ENCODE assay signal across 16 cellular contexts in the genomic region with DNA sequence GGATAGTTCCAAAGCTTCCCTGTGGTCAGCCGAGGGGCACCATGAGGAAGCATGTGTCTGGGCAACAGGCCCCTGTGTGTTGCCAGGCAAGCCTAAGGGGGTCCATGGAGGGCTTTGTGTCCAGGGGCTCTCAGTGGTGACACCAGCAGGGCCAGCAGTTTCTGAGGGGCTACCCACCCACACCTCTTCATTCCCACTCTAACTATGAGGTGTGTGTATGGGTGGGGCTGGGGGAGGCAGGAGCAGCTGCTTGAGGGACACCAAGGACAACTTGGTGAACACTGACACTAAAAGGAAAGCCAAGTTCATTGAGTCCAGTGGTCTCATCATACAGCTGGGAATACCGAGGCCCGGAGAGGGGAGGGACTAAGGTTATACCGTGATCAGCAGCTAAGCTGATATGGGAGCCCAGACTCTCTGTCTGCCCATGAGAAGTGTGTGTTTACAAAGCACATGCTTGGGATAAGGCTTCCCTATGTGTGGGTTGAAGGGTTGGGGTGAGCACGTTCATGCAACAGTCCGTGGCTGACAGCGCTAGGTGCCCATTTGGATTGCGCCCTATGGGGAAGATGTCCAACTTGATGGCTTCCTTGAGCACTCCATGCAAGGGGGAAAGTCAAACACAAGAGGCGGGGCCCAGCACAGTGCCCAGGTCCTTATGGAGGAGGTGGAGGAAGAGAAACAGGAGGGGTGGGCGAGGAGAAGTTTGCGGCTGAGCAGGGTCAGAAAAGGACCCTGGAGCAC. TPM values are rescaled to one million over a fixed set of nuclear protein-coding genes. Genes with fewer than 3 reads are reported as not detected.
DNase-seq lines count a peak whose midpoint lies in the region; TF ChIP-seq lines count a peak whose summit lies in the region.
"Had no signal": no experiment of that assay in that cellular context is flagged by ENCODE, and none has a peak within 500 bp of the region (broad histone marks: within the 10 kb centered on the region; RNA-seq: fewer than 3 reads in every experiment).

No MANE protein-coding gene starts in this region.

- no peak overlapping the region for H3K4me3 Mint-ChIP-seq in neural progenitor cell
- H3K4me3 Mint-ChIP-seq: CD14-positive monocyte; CD8-positive, alpha-beta T cell had no signal

- peak overlapping the region; percentile 59 for H3K27ac Mint-ChIP-seq in neural progenitor cell
- H3K27ac Mint-ChIP-seq: CD8-positive, alpha-beta T cell had no signal

- peaks cover 3% of the 10 kb centered on the region for H3K9me3 Mint-ChIP-seq in neural progenitor cell
- H3K9me3 Mint-ChIP-seq: CD8-positive, alpha-beta T cell had no signal

- peaks cover 15% of the 10 kb centered on the region for H3K27me3 Mint-ChIP-seq in neural progenitor cell (ENCODE audit: insufficient read depth, low read depth)

- peaks cover 8% of the 10 kb centered on the region for H3K9me3 ChIP-seq in BLaER1
- no peaks in the 10 kb centered on the region for H3K9me3 ChIP-seq in WERI-Rb-1 (ENCODE audit: severe bottlenecking)
- no peaks in the 10 kb centered on the region for H3K9me3 ChIP-seq in neural progenitor cell (ENCODE audit: low read depth)
- peaks cover 0 to 5% (median 0%) of the 10 kb centered on the region in 8 donors for H3K9me3 ChIP-seq in spleen
- no peaks in the 10 kb centered on the region for H3K9me3 ChIP-seq in effector memory CD4-positive, alpha-beta T cell (ENCODE audit: control insufficient read depth, low read length)
- H3K9me3 ChIP-seq: BE2C had no signal

- H3K27me3 ChIP-seq in BLaER1 = no peaks in the 10 kb centered on the region
- H3K27me3 ChIP-seq in WERI-Rb-1 (ENCODE audit: insufficient read depth, low read depth, severe bottlenecking) = no peaks in the 10 kb centered on the region
- peaks cover 12% of the 10 kb centered on the region for H3K27me3 ChIP-seq in neural progenitor cell
- H3K27me3 ChIP-seq in spleen (replicated peaks in 1 of 7) = no peaks in the 10 kb centered on the region
- H3K27me3 ChIP-seq in effector memory CD4-positive, alpha-beta T cell (replicated peaks; ENCODE audit: control insufficient read depth, insufficient read depth, low read length, poor library complexity, severe bottlenecking) = no peaks in the 10 kb centered on the region
- H3K27me3 ChIP-seq: BE2C had no signal

- TF ChIP-seq CTCF in WERI-Rb-1 (IDR thresholded peaks at IDR 0.05; ENCODE audit: low read depth, low read length) = no peak
- no peak for TF ChIP-seq CTCF in neural progenitor cell (IDR thresholded peaks at IDR 0.05)
- TF ChIP-seq CTCF in spleen (IDR thresholded peaks at IDR 0.05 in 8 of 11, conservative IDR thresholded peaks at IDR 0.05 in 3 of 11) = no peak

- H4K20me1 ChIP-seq in BLaER1 (no peaks in the 10 kb centered on the region), neural progenitor cell (ENCODE audit: low read depth) (peaks cover 15% of the 10 kb centered on the region)

- peaks cover 25% of the 10 kb centered on the region for H3F3A ChIP-seq in neural progenitor cell (ENCODE audit: low read depth)

- H3K4me3 ChIP-seq in BLaER1 (no peak overlapping the region), WERI-Rb-1 (ENCODE audit: low read depth, low read length) (no peak overlapping the region), neural progenitor cell (no peak overlapping the region), spleen (no peak overlapping the region)
- H3K4me3 ChIP-seq in effector memory CD4-positive, alpha-beta T cell (ENCODE audit: insufficient read depth, low read depth, low read length, poor library complexity, severe bottlenecking) = no peak overlapping the region
- H3K4me3 ChIP-seq: GM23248 had no signal

- intact Hi-C loops in spleen (cut with DNase I; ENCODE audit: low total_unique reads) = no loop called here

- H3K27ac ChIP-seq in BLaER1 (0 out of 2 replicates have a peak overlapping the region, but pooled peaks have one; percentile 3), WERI-Rb-1 (peak overlapping the region; percentile 84), neural progenitor cell (no peak overlapping the region), spleen (no peak overlapping the region)
- no peak overlapping the region for H3K27ac ChIP-seq in effector memory CD4-positive, alpha-beta T cell (ENCODE audit: insufficient read depth, low read length, poor library complexity, severe bottlenecking)
- H3K27ac ChIP-seq: GM23248 had no signal

- H3K4me1 ChIP-seq in BLaER1 = peaks cover 60% of the 10 kb centered on the region
- peaks cover 30% of the 10 kb centered on the region for H3K4me1 ChIP-seq in neural progenitor cell
- H3K4me1 ChIP-seq in spleen = peaks cover 0 to 32% (median 15%) of the 10 kb centered on the region in 6 donors
- no peaks in the 10 kb centered on the region for H3K4me1 ChIP-seq in effector memory CD4-positive, alpha-beta T cell (ENCODE audit: control insufficient read depth, insufficient read depth, low read length, poor library complexity, severe bottlenecking)

- WGBS in spleen, 5 donors = 91 to 96% (median 93%) methylated on average over 11 of the region's 11 CpGs

- DNase-seq in WERI-Rb-1 (no peak), neural progenitor cell (ENCODE audit: low spot score) (no peak), spleen (peak; percentile 52), iPS-NIHi7 (ENCODE audit: extremely low spot score) (no peak), epidermal melanocyte (ENCODE audit: insufficient read length, low spot score) (no peak)
- no peak for DNase-seq in effector memory CD4-positive, alpha-beta T cell
- DNase-seq: BE2C; CD8-positive, alpha-beta T cell; COR-L47; DMS153; DMS79 treated with DMSO at 0.1 percent for 48 hours; EL; GM23248 had no signal

- no peaks in the 10 kb centered on the region for H3K36me3 ChIP-seq in BLaER1
- H3K36me3 ChIP-seq in WERI-Rb-1 = no peaks in the 10 kb centered on the region
- no peaks in the 10 kb centered on the region for H3K36me3 ChIP-seq in neural progenitor cell
- no peaks in the 10 kb centered on the region for H3K36me3 ChIP-seq in spleen
- H3K36me3 ChIP-seq in effector memory CD4-positive, alpha-beta T cell (ENCODE audit: control insufficient read depth, insufficient read depth, low read length) = no peaks in the 10 kb centered on the region
- H3K36me3 ChIP-seq: BE2C had no signal

- TF ChIP-seq POLR2A in spleen (IDR thresholded peaks at IDR 0.05) = no peak

- H3K9ac ChIP-seq in BLaER1 (no peak overlapping the region), neural progenitor cell (no peak overlapping the region)
- H3K9ac ChIP-seq: GM23248 had no signal

- no peaks in the 10 kb centered on the region for H3K79me2 ChIP-seq in neural progenitor cell (ENCODE audit: low read depth)

- peaks cover 40% of the 10 kb centered on the region for H3K4me1 Mint-ChIP-seq in neural progenitor cell

- no peak overlapping the region for H2AFZ ChIP-seq in neural progenitor cell (replicated peaks)
- H2AFZ ChIP-seq: GM23248 had no signal

- H3K4me2 ChIP-seq in BLaER1 (peak overlapping the region; percentile 10; the same call in 1 of the 2 replicates), neural progenitor cell (no peak overlapping the region)

- H3K36me3 Mint-ChIP-seq in neural progenitor cell = no peaks in the 10 kb centered on the region
- H3K36me3 Mint-ChIP-seq: CD14-positive monocyte; CD8-positive, alpha-beta T cell had no signal

RNA-seq across cellular contexts. Expression of a gene that starts 34.8 kb away (rescaled TPM):
- total RNA-seq in neural progenitor cell (ENCODE audit: low replicate concordance) = 0.24 and 0.37 TPM in 2 replicates
- total RNA-seq in spleen = 1 to 10 TPM in 1 of 7 donors, under 1 TPM in 6; 0.17 to 1.1 (median 0.28) TPM
- polyA plus RNA-seq in spleen = under 1 TPM; 0.07 to 0.22 (median 0.12) TPM
- total RNA-seq: CD8-positive, alpha-beta T cell; GM23248; HT-29 had no signal
- polyA plus RNA-seq: CD14-positive monocyte, GM23248 had no signal

RNA-seq across cellular contexts. Expression of a gene that starts 55.0 kb away (rescaled TPM):
- total RNA-seq in neural progenitor cell (ENCODE audit: low replicate concordance) = 0.84 and 1.6 TPM in 2 replicates
- total RNA-seq in spleen = under 1 TPM in 5 of 7 donors, not detected in 2; 0.23 to 0.66 (median 0.46) TPM
- 1 to 10 TPM in 1 of 3 donors, under 1 TPM in 2; 0.48 to 1.6 (median 0.74) TPM for polyA plus RNA-seq in spleen
- total RNA-seq: CD8-positive, alpha-beta T cell; GM23248; HT-29 had no signal
- polyA plus RNA-seq: CD14-positive monocyte, GM23248 had no signal

Comparison
In these comparisons a context has a peak if more than half of its experiments do, and no peak if none do; other contexts are left out.
1. H3K27ac ChIP-seq: peak in BLaER1 (single experiment) and WERI-Rb-1 (single experiment); none in neural progenitor cell (single experiment), spleen (0 of 8) and effector memory CD4-positive, alpha-beta T cell (single experiment).